18 cellular contexts compared by ENCODE assay signal in the genomic region with DNA sequence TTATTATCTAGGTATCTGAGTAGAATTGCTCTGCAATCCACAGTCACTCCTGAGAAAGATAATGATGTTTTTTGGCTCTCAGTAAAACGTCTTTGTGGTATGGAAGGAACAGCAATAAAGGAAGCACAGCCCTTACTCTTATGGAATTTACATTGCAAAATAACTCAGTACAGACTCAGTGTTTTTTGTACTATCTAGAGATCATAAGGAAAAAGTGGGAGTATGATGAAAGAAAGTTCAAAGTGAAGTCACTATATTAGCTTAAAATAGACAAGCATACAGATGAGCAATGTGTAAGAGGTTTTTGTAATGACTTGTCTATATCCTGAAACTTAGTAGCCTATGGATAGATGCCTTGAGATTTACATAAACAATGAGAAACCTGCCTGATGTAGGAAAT.
DNase-seq lines count a peak whose midpoint lies in the region; TF ChIP-seq lines count a peak whose summit lies in the region.
"Had no signal": no experiment of that assay in that cellular context is flagged by ENCODE, and none has a peak within 500 bp of the region (broad histone marks: within the 10 kb centered on the region; RNA-seq: fewer than 3 reads in every experiment).

No MANE protein-coding gene starts in this region.

- H3K9me3 ChIP-seq in breast epithelium (no peaks in the 10 kb centered on the region), adipocyte (ENCODE audit: control insufficient read depth, low read length) (no peaks in the 10 kb centered on the region)
- H3K9me3 ChIP-seq: esophagus muscularis mucosa, psoas muscle, thyroid gland had no signal

- no peak overlapping the region for H3K9ac ChIP-seq in adipocyte (ENCODE audit: low read length)

- no peak overlapping the region for H3K27ac Mint-ChIP-seq in MCF 10A (ENCODE audit: low read depth, unreplicated experiment)
- H3K27ac Mint-ChIP-seq: activated CD4-positive, alpha-beta memory T cell treated with anti-CD3 and anti-CD28 coated beads, Interleukin-2, amount 10 ng/mL, durations not matched to agents 7 days and 5 days; activated T-cell treated with anti-CD3 and anti-CD28 coated beads, Interleukin-2, amount 50 U/mL, for 24 hours; CD14-positive monocyte; naive thymus-derived CD8-positive, alpha-beta T cell had no signal

- no peak overlapping the region for H3K4me3 ChIP-seq in breast epithelium
- no peak overlapping the region for H3K4me3 ChIP-seq in adipocyte (ENCODE audit: low read length)
- H3K4me3 ChIP-seq in fibroblast of the aortic adventitia (ENCODE audit: low read depth, low read length): no peak overlapping the region
- H3K4me3 ChIP-seq: cardiac muscle cell, esophagus muscularis mucosa, psoas muscle, thyroid gland had no signal

- peaks cover 25% of the 10 kb centered on the region for H3K4me1 Mint-ChIP-seq in MCF 10A (ENCODE audit: insufficient read depth, unreplicated experiment)
- H3K4me1 Mint-ChIP-seq: activated CD4-positive, alpha-beta memory T cell treated with anti-CD3 and anti-CD28 coated beads, Interleukin-2, amount 10 ng/mL, durations not matched to agents 7 days and 5 days; naive thymus-derived CD8-positive, alpha-beta T cell had no signal

- H3K36me3 ChIP-seq in breast epithelium: no peaks in the 10 kb centered on the region
- H3K36me3 ChIP-seq in adipocyte (ENCODE audit: control insufficient read depth, insufficient read depth, low read length, severe bottlenecking): no peaks in the 10 kb centered on the region
- H3K36me3 ChIP-seq: cardiac muscle cell, esophagus muscularis mucosa, thyroid gland had no signal

- DNase-seq in MCF 10A (ENCODE audit: unreplicated experiment) (peak; percentile 47), breast epithelium (ENCODE audit: low spot score in 2 of 2) (no peak), adipocyte (ENCODE audit: low read depth) (peak; percentile 79), fibroblast of the aortic adventitia (ENCODE audit: low read depth) (peak; percentile 40), NCI-H146 treated with DMSO at 0.1 percent for 48 hours (lab: John Stamatoyannopoulos, UW; ENCODE audit: unreplicated experiment) (no peak), NCI-H187 (lab: John Stamatoyannopoulos, UW) (no peak)
- no peak for DNase-seq in activated CD4-positive, CD25-positive, alpha-beta regulatory T cell treated with anti-CD3 and anti-CD28 coated beads, Interleukin-2, amount 50 U/mL, for 72 hours
- no peak for DNase-seq in central memory CD4-positive, alpha-beta T cell
- DNase-seq: activated CD4-positive, alpha-beta memory T cell treated with anti-CD3 and anti-CD28 coated beads, Interleukin-2, amount 10 ng/mL, durations not matched to agents 7 days and 5 days; activated naive CD4-positive, alpha-beta T cell treated with anti-CD3 and anti-CD28 coated beads, Interleukin-2, amount 50 U/mL, for 16 hours; activated T-cell treated with anti-CD3 and anti-CD28 coated beads, Interleukin-2, amount 50 U/mL, for 24 hours; naive thymus-derived CD8-positive, alpha-beta T cell; NCI-H1930; psoas muscle had no signal

- TF ChIP-seq CTCF in MCF 10A (IDR thresholded peaks at IDR 0.05; ENCODE audit: unreplicated experiment): no peak
- TF ChIP-seq CTCF in breast epithelium (IDR thresholded peaks at IDR 0.05): no peak
- no peak for TF ChIP-seq CTCF in fibroblast of the aortic adventitia (IDR thresholded peaks at IDR 0.05; ENCODE audit: insufficient read depth, low read length)

- H3K27ac ChIP-seq in breast epithelium: no peak overlapping the region
- H3K27ac ChIP-seq: cardiac muscle cell, esophagus muscularis mucosa, psoas muscle, thyroid gland had no signal

- intact Hi-C loops in MCF 10A (cut with micrococcal nuclease): no loop called here
- intact Hi-C loops in breast epithelium (cut with DNase I; ENCODE audit: low total_unique reads): no loop called here

- CTCF ChIA-PET in MCF 10A (lab: Yijun Ruan, JAX): interaction anchor here (0.6 to 1.0 kb wide), 2 partner anchors 26 to 195 kb away, joined by 3 to 4 read pairs; no protein-coding TSS in a partner anchor

- H3K4me1 ChIP-seq in breast epithelium (no peaks in the 10 kb centered on the region), adipocyte (ENCODE audit: control insufficient read depth, insufficient read depth, low read length) (no peaks in the 10 kb centered on the region)
- H3K4me1 ChIP-seq: esophagus muscularis mucosa, psoas muscle had no signal

- H3K4me3 Mint-ChIP-seq in MCF 10A (ENCODE audit: unreplicated experiment): no peak overlapping the region
- H3K4me3 Mint-ChIP-seq: activated CD4-positive, alpha-beta memory T cell treated with anti-CD3 and anti-CD28 coated beads, Interleukin-2, amount 10 ng/mL, durations not matched to agents 7 days and 5 days; activated T-cell treated with anti-CD3 and anti-CD28 coated beads, Interleukin-2, amount 50 U/mL, for 24 hours; CD14-positive monocyte; naive thymus-derived CD8-positive, alpha-beta T cell had no signal

- H3K9me3 Mint-ChIP-seq in MCF 10A (ENCODE audit: unreplicated experiment): no peaks in the 10 kb centered on the region
- H3K9me3 Mint-ChIP-seq: activated CD4-positive, alpha-beta memory T cell treated with anti-CD3 and anti-CD28 coated beads, Interleukin-2, amount 10 ng/mL, durations not matched to agents 7 days and 5 days had no signal

- H3K36me3 Mint-ChIP-seq in MCF 10A (ENCODE audit: insufficient read depth, unreplicated experiment): no peaks in the 10 kb centered on the region
- H3K36me3 Mint-ChIP-seq: CD14-positive monocyte; naive thymus-derived CD8-positive, alpha-beta T cell had no signal

- BruUV-seq in MCF 10A (replicated peaks; lab: Mats Ljungman, UMichigan): no TSS peak

- POLR2A ChIA-PET in MCF 10A (lab: Yijun Ruan, JAX): interaction anchor here (1.0 kb wide), 1 partner anchor 105 kb away, joined by 5 read pairs; no protein-coding TSS in a partner anchor

- no peaks in the 10 kb centered on the region for H3K27me3 ChIP-seq in breast epithelium
- H3K27me3 ChIP-seq in adipocyte (replicated peaks; ENCODE audit: control insufficient read depth, insufficient read depth, low read length): no peaks in the 10 kb centered on the region
- H3K27me3 ChIP-seq: cardiac muscle cell, esophagus muscularis mucosa, thyroid gland had no signal

- TF ChIP-seq POLR2A in breast epithelium (IDR thresholded peaks at IDR 0.05): no peak

- no peaks in the 10 kb centered on the region for H3K27me3 Mint-ChIP-seq in MCF 10A (ENCODE audit: insufficient read depth, unreplicated experiment)
- H3K27me3 Mint-ChIP-seq: activated CD4-positive, alpha-beta memory T cell treated with anti-CD3 and anti-CD28 coated beads, Interleukin-2, amount 10 ng/mL, durations not matched to agents 7 days and 5 days; activated T-cell treated with anti-CD3 and anti-CD28 coated beads, Interleukin-2, amount 50 U/mL, for 24 hours had no signal

Comparison
In these comparisons a context has a peak if more than half of its experiments do, and no peak if none do; other contexts are left out.
1. DNase-seq: peak in MCF 10A (single experiment), adipocyte (single experiment) and fibroblast of the aortic adventitia (single experiment); none in breast epithelium (0 of 2), NCI-H146 treated with DMSO at 0.1 percent for 48 hours (single experiment), activated CD4-positive, CD25-positive, alpha-beta regulatory T cell treated with anti-CD3 and anti-CD28 coated beads, Interleukin-2, amount 50 U/mL, for 72 hours (single experiment), central memory CD4-positive, alpha-beta T cell (single experiment) and NCI-H187 (0 of 2).